8 cellular contexts compared by ENCODE assay signal in genomic region chr12:2051700-2052625, GRCh38. TPM values are rescaled to one million over a fixed set of nuclear protein-coding genes. Genes with fewer than 3 reads are reported as not detected.
DNase-seq lines count a peak whose midpoint lies in the region; ATAC-seq and TF ChIP-seq lines count a peak whose summit lies in the region.

No MANE protein-coding gene starts in this region.

- H3K27ac ChIP-seq in ascending aorta = peak overlapping the region; percentile 56 to 62
- H3K27ac ChIP-seq in mesodermal cell (ENCODE audit: low read depth, low read length, severe bottlenecking) = peak overlapping the region; percentile 29
- peak overlapping the region; percentile 66 for H3K27ac ChIP-seq in vagina

- no peaks in the 10 kb centered on the region for H3K9me3 ChIP-seq in ascending aorta
- H3K9me3 ChIP-seq in mesodermal cell (ENCODE audit: control insufficient read depth, low read length) = no peaks in the 10 kb centered on the region
- no peaks in the 10 kb centered on the region for H3K9me3 ChIP-seq in vagina

- H3K27me3 ChIP-seq in ascending aorta (no peaks in the 10 kb centered on the region), vagina (no peaks in the 10 kb centered on the region)

- peak overlapping the region; percentile 60 to 99 for H3K4me3 ChIP-seq in ascending aorta
- peak overlapping the region; percentile 35 for H3K4me3 ChIP-seq in mesodermal cell (ENCODE audit: extremely low read depth, insufficient read depth, low read length, poor library complexity, severe bottlenecking)
- peak overlapping the region; percentile 45 to 60 for H3K4me3 ChIP-seq in vagina

- H3K36me3 ChIP-seq in ascending aorta = no peaks in the 10 kb centered on the region
- H3K36me3 ChIP-seq in mesodermal cell (ENCODE audit: control insufficient read depth, insufficient read depth, low read length) = no peaks in the 10 kb centered on the region
- H3K36me3 ChIP-seq in vagina = no peaks in the 10 kb centered on the region

- 14 to 16% methylated on average over 36 to 42 of the region's 54 CpGs for WGBS in mesodermal cell (ENCODE audit: insufficient coverage in 2 of 2), 2 experiments

- TF ChIP-seq CTCF in ascending aorta (IDR thresholded peaks at IDR 0.05) = peak; percentile 9 to 38 (median 9)
- peak in 1 of 3 experiments; percentile 36 for TF ChIP-seq CTCF in vagina (IDR thresholded peaks at IDR 0.05)

- DNase-seq in Right ventricle myocardium superior (no peak), cardiac septum (ENCODE audit: low spot score) (no peak), ascending aorta (ENCODE audit: low spot score in 2 of 2) (no peak), vagina (ENCODE audit: extremely low spot score in 2 of 2) (no peak), Ammon's horn (ENCODE audit: low spot score) (no peak), NCI-H446 (lab: John Stamatoyannopoulos, UW) (no peak)

- H3K4me1 ChIP-seq in ascending aorta (peaks cover 4 to 9% of the 10 kb centered on the region in 2 donors), mesodermal cell (ENCODE audit: control insufficient read depth, insufficient read depth, low read length, poor library complexity, severe bottlenecking) (peaks cover 9% of the 10 kb centered on the region), vagina (peaks cover 9% of the 10 kb centered on the region)

- intact Hi-C loops in Right ventricle myocardium superior (cut with DNase I) (loop anchor here (10.0 kb wide), 3 partner anchors 123 to 533 kb away; no protein-coding TSS in a partner anchor), cardiac septum (cut with DNase I) (no loop called here), ascending aorta (cut with DNase I) (loop anchor here (2.0 to 5.0 kb wide), 3 partner anchors 111 to 531 kb away; no protein-coding TSS in a partner anchor), vagina (cut with DNase I) (loop anchor here (5.0 to 10.0 kb wide), 4 partner anchors 113 to 530 kb away; no protein-coding TSS in a partner anchor)

- no peak for TF ChIP-seq POLR2A in vagina (IDR thresholded peaks at IDR 0.05)

- ATAC-seq in Right ventricle myocardium superior (ENCODE audit: poor library complexity) (peak; percentile 8), HG02973 (IDR thresholded peaks at IDR 0.05; ENCODE audit: unreplicated experiment) (no peak)

RNA-seq across cellular contexts. Expression of gene CACNA1C, which starts 0.8 kb away (rescaled TPM):
- 151 TPM for total RNA-seq in Right ventricle myocardium superior
- 182 TPM for total RNA-seq in cardiac septum
- total RNA-seq in ascending aorta = 102 TPM
- polyA plus RNA-seq in mesodermal cell (2013, experiment 1 of 2) = 8.0 TPM
- polyA plus RNA-seq in mesodermal cell (2013, experiment 2 of 2) = 8.2 TPM
- 9.8 TPM for total RNA-seq in vagina

RNA-seq across cellular contexts. Expression of gene DCP1B, which starts 47.7 kb away (rescaled TPM):
- 1.6 TPM for total RNA-seq in Right ventricle myocardium superior
- total RNA-seq in cardiac septum = 2.1 TPM
- 23.3 TPM for total RNA-seq in ascending aorta
- polyA plus RNA-seq in mesodermal cell (2013, experiment 1 of 2) = 32.3 TPM
- 28.8 TPM for polyA plus RNA-seq in mesodermal cell (2013, experiment 2 of 2)
- total RNA-seq in vagina = 17.4 TPM
